In genomic region chr14:31766315-31766892, GRCh38 we compare ENCODE assay signal across 35 cellular contexts.
"Had no signal": no experiment of that assay in that cellular context is flagged by ENCODE, and none has a peak within 500 bp of the region (broad histone marks: within the 10 kb centered on the region; RNA-seq: fewer than 3 reads in every experiment).

No MANE protein-coding gene starts in this region.

- H3K9me3 ChIP-seq: MG63 had no signal

- DNase-seq: Karpas-422, Kasumi-1, MG63, MM.1S, MV-4-11, NCI-H1048, NCI-H1092, NCI-H1092 treated with DMSO at 0.1 percent for 48 hours, NCI-H1105, NCI-H1105 treated with DMSO at 0.1 percent for 48 hours, NCI-H1417, NCI-H1417 treated with DMSO at 0.1 percent for 48 hours, NCI-H1436, NCI-H1436 treated with DMSO at 0.1 percent for 48 hours, NCI-H146, NCI-H1694, NCI-H1694 treated with DMSO at 0.1 percent for 48 hours, NCI-H187, NCI-H187 treated with DMSO at 0.1 percent for 48 hours, NCI-H1930, NCI-H2029, NCI-H2029 treated with DMSO at 0.1 percent for 48 hours, NCI-H2081, NCI-H2081 treated with DMSO at 0.1 percent for 48 hours, NCI-H2107, NCI-H2171, NCI-H2171 treated with DMSO at 0.1 percent for 48 hours, NCI-H2227 treated with DMSO at 0.1 percent for 48 hours, NCI-H226, NCI-H345, NCI-H446, NCI-H446 treated with DMSO at 0.1 percent for 48 hours, NCI-H510A, NCI-H510A treated with DMSO at 0.1 percent for 48 hours, NCI-H524 had no signal

- H3K27me3 ChIP-seq: MG63 had no signal

- H3K4me3 ChIP-seq: MG63 had no signal

- H3K36me3 ChIP-seq: MG63 had no signal
